Comparison of ENCODE assay signal across 8 cellular contexts in the genomic region with DNA sequence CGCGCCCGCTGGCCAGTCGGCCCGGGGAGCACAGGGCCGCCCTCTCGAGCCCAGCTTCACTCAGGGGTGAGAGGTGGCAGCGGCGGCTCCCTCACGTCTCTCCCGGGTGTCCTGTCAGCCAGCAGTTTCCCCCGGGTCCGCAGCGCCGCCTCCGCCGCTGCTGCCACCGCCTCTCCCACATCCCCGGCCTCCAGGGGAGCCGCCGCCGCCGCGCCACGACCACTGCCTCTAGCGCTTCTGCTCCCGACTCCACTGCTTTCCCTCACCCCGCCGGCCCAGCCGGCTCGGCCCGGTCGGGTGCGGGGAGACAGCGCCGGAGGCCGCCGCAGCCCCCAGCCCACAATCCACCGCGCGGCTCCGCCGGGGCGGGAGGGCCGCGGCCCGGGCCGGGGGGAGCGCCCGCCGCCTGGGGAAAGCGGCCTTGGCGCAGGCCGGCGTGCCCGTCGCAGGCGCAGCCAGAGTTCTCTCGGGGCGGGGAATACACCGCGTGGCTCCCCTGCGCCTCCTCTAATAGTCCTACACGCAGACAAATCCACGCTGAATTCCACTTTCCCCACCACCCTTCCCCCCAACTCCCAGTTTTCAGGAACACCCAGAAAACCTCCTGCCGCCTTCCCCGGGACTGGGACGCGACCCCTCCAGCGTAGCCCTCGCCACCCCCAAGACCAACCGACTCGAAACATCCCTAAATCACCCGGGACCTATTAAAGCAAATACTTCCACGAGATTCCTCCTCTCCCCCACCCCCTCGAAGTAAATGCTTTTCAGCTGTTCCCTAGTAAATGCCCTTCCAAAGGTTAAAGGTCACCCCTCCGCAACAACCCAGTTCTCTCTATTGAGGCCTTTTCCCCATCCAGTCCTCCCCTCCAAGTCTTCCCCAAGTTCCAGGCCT. TPM values are rescaled to one million over a fixed set of nuclear protein-coding genes. Genes with fewer than 3 reads are reported as not detected.
A peak's percentile ranks its signal among the peaks of the same experiment; 100 is the strongest.
DNase-seq lines count a peak whose midpoint lies in the region; ATAC-seq and TF ChIP-seq lines count a peak whose summit lies in the region.

A gene with protein sequence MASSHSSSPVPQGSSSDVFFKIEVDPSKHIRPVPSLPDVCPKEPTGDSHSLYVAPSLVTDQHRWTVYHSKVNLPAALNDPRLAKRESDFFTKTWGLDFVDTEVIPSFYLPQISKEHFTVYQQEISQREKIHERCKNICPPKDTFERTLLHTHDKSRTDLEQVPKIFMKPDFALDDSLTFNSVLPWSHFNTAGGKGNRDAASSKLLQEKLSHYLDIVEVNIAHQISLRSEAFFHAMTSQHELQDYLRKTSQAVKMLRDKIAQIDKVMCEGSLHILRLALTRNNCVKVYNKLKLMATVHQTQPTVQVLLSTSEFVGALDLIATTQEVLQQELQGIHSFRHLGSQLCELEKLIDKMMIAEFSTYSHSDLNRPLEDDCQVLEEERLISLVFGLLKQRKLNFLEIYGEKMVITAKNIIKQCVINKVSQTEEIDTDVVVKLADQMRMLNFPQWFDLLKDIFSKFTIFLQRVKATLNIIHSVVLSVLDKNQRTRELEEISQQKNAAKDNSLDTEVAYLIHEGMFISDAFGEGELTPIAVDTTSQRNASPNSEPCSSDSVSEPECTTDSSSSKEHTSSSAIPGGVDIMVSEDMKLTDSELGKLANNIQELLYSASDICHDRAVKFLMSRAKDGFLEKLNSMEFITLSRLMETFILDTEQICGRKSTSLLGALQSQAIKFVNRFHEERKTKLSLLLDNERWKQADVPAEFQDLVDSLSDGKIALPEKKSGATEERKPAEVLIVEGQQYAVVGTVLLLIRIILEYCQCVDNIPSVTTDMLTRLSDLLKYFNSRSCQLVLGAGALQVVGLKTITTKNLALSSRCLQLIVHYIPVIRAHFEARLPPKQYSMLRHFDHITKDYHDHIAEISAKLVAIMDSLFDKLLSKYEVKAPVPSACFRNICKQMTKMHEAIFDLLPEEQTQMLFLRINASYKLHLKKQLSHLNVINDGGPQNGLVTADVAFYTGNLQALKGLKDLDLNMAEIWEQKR (minus strand): TSS at position 346 of the 892 bp plus-strand sequence. CDS start 35,429 bp downstream, outside the sequence.

- TF ChIP-seq CTCF in AG04450 (IDR thresholded peaks at IDR 0.05; ENCODE audit: low read depth, low read length) (no peak), epithelial cell of proximal tubule (conservative IDR thresholded peaks at IDR 0.05; ENCODE audit: low read depth, low read length) (no peak)

- peak within 1 kb of the TSS; percentile 85 for H3K27ac ChIP-seq in AG04450 (ENCODE audit: low read depth, low read length)

- H3K9me3 ChIP-seq in AG04450 (ENCODE audit: control insufficient read depth, insufficient read depth, low read length), result no peaks in the 10 kb centered on the region
- H3K9me3 ChIP-seq in NT2/D1 (ENCODE audit: insufficient read depth, low read length), result no peaks in the 10 kb centered on the region
- no peaks in the 10 kb centered on the region for H3K9me3 ChIP-seq in mucosa of stomach (ENCODE audit: control insufficient read depth, low read length)

- POLR2A ChIA-PET in AG04450 (lab: Yijun Ruan, JAX), result no interaction called here

- H3K9ac ChIP-seq in NT2/D1 (ENCODE audit: insufficient read length, low read depth) (peak within 1 kb of the TSS; percentile 82), mucosa of stomach (ENCODE audit: low read length) (peak within 1 kb of the TSS; percentile 95)

- no peaks in the 10 kb centered on the region for H3K4me1 ChIP-seq in NT2/D1 (ENCODE audit: insufficient read depth, insufficient read length)
- peaks cover 14% of the 10 kb centered on the region for H3K4me1 ChIP-seq in mucosa of stomach (ENCODE audit: control insufficient read depth, insufficient read depth, low read length)

- DNase-seq in AG04450 (ENCODE audit: low read depth, low spot score) (no peak), NT2/D1 (ENCODE audit: low read depth, low spot score) (peak; percentile 30), activated T-cell treated with anti-CD3 and anti-CD28 coated beads for 48 hours (ENCODE audit: low read depth) (peak; percentile 50), epithelial cell of proximal tubule (ENCODE audit: low read depth) (no peak)
- DNase-seq in stimulated activated CD8-positive, alpha-beta memory T cell treated with anti-CD3 and anti-CD28 coated beads, Interleukin-4, amount 100 ng/mL, for 48 hours, result peak; percentile 66

- H3K4me3 ChIP-seq in AG04450 (ENCODE audit: low read depth, low read length) (peak within 1 kb of the TSS; percentile 72), NT2/D1 (ENCODE audit: insufficient read length, low read depth) (peak within 1 kb of the TSS; percentile 48), epithelial cell of proximal tubule (ENCODE audit: low read depth, low read length) (peak within 1 kb of the TSS; percentile 66), mucosa of stomach (ENCODE audit: low read length) (peak within 1 kb of the TSS; percentile 85)

- TF ChIP-seq POLR2A in GM18526 (IDR thresholded peaks at IDR 0.05; ENCODE audit: extremely low read depth, insufficient read length), result peak; percentile 64

- ATAC-seq in HG03066 (IDR thresholded peaks at IDR 0.05; ENCODE audit: low read depth, unreplicated experiment), result peak; percentile 52

- no peaks in the 10 kb centered on the region for H3K36me3 ChIP-seq in NT2/D1 (ENCODE audit: insufficient read depth, insufficient read length, low read length)
- no peaks in the 10 kb centered on the region for H3K36me3 ChIP-seq in mucosa of stomach (ENCODE audit: control insufficient read depth, insufficient read depth, low read length)

- H3K27me3 ChIP-seq in AG04450 (ENCODE audit: control insufficient read depth, insufficient read depth, low read length), result no peaks in the 10 kb centered on the region
- no peaks in the 10 kb centered on the region for H3K27me3 ChIP-seq in NT2/D1 (ENCODE audit: insufficient read depth, insufficient read length)
- H3K27me3 ChIP-seq in mucosa of stomach (ENCODE audit: control insufficient read depth, insufficient read depth, low read length), result no peaks in the 10 kb centered on the region

- CTCF ChIA-PET in AG04450 (lab: Charles Lee), result interaction anchor here (0.7 to 1.1 kb wide), 2 partner anchors 98 to 311 kb away, joined by 3 to 12 read pairs; no protein-coding TSS in a partner anchor

RNA-seq across cellular contexts. Expression of the gene that starts here (rescaled TPM):
- 16.1 and 21.9 TPM in 2 replicates for polyA plus RNA-seq in AG04450 (2011; rRNA removed)
- 10.2 and 23.1 TPM in 2 replicates for polyA minus RNA-seq in AG04450 (2011; rRNA and poly(A)+ RNA removed)
- 15.3 and 18.2 TPM in 2 replicates for total RNA-seq in epithelial cell of proximal tubule

Comparison
In these comparisons a context has a peak if more than half of its experiments do, and no peak if none do; other contexts are left out.
1. DNase-seq: peak in NT2/D1 (single experiment), activated T-cell treated with anti-CD3 and anti-CD28 coated beads for 48 hours (single experiment) and stimulated activated CD8-positive, alpha-beta memory T cell treated with anti-CD3 and anti-CD28 coated beads, Interleukin-4, amount 100 ng/mL, for 48 hours (single experiment); none in AG04450 (single experiment) and epithelial cell of proximal tubule (single experiment).
2. Peak in every context shown above with its lines, with median percentiles within 50 percentile points of each other: H3K4me3 ChIP-seq.